ENCODE assay signal across 37 cellular contexts in the genomic region with DNA sequence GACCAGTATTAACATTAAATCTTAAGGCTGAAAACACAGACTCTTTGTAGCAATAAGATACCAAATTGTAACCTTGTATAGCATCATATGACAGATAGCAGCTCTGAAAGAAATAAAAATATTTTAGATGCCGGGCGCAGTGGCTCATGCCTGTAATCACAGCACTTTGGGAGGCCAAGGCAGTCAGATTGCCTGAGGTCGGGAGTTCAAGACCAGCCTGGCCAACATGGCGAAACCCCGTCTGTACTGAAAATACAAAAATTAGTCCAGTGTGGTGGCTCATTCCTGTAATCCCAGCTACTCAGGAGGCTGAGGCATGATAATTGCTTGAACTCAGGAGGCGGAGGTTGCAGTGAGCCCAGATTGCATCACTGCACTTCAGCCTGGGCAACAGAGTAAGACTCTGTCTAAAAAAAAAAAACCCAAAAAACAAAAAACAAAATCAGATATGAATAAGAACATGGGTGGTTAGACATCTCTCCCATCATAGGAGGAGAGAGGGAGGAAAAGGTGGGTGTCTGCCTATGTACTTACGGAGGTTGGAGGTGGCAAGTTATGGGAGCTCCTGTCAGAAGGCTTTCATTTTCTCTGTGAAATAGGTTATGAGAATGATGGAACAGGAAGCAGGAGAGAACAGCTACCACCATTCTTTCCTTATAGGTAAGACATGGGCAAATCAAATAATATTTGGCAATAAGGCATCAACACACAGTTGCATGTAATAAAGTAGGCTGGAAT. TPM values are rescaled to one million over a fixed set of nuclear protein-coding genes. Genes with fewer than 3 reads are reported as not detected.
"Had no signal": no experiment of that assay in that cellular context is flagged by ENCODE, and none has a peak within 500 bp of the region (broad histone marks: within the 10 kb centered on the region; RNA-seq: fewer than 3 reads in every experiment).

No MANE protein-coding gene starts in this region.

- H3K36me3 Mint-ChIP-seq: activated CD8-positive, alpha-beta memory T cell treated with anti-CD3 and anti-CD28 coated beads, Interleukin-2, amount 10 ng/mL, durations not matched to agents 7 days and 5 days; activated naive CD8-positive, alpha-beta T cell treated with anti-CD3 and anti-CD28 coated beads for 36 hours had no signal

- DNase-seq: activated B cell treated with CpG ODN at 0.5 μM for 24 hours; activated CD4-positive, alpha-beta memory T cell treated with anti-CD3 and anti-CD28 coated beads, Interleukin-2, amount 10 ng/mL, durations not matched to agents 7 days and 5 days; activated CD4-positive, alpha-beta T cell treated with anti-CD3 and anti-CD28 coated beads for 4 hours; activated CD4-positive, alpha-beta T cell treated with anti-CD3 and anti-CD28 coated beads, Interleukin-2, amount 50 U/mL, for 1 hour; activated CD4-positive, CD25-positive, alpha-beta regulatory T cell treated with anti-CD3 and anti-CD28 coated beads, Interleukin-2, amount 50 U/mL, for 72 hours; activated CD8-positive, alpha-beta memory T cell treated with anti-CD3 and anti-CD28 coated beads for 24 hours; activated CD8-positive, alpha-beta memory T cell treated with anti-CD3 and anti-CD28 coated beads, Interleukin-2, amount 10 ng/mL, durations not matched to agents 7 days and 5 days; activated CD8-positive, alpha-beta memory T cell treated with anti-CD3 and anti-CD28 coated beads, Interleukin-2, amount 50 U/mL, for 48 hours; activated effector memory CD4-positive, alpha-beta T cell treated with Interleukin-2 at 50 U/mL for 16 hours; activated naive CD4-positive, alpha-beta T cell; activated naive CD4-positive, alpha-beta T cell treated with anti-CD3 and anti-CD28 coated beads, Interleukin-2, amount 50 U/mL, for 16 hours; activated naive CD8-positive, alpha-beta T cell treated with anti-CD3 and anti-CD28 coated beads for 36 hours; activated T-cell treated with anti-CD3 and anti-CD28 coated beads, Interleukin-2, amount 50 U/mL, for 48 hours; amygdala; NCI-H1105; NCI-H1417 treated with DMSO at 0.1 percent for 48 hours; NCI-H1694 treated with DMSO at 0.1 percent for 48 hours; NCI-H2029; NCI-H2171; NCI-H510A; NCI-H526; NCI-H748 treated with DMSO at 0.1 percent for 48 hours; NK-92 treated with Interleukin-12 subunit alpha and Interleukin-12 subunit beta, amount 100 ng/mL, for 24 hours; PC-3; Peyer's patch; RPMI8226; SHP77 treated with DMSO at 0.1 percent for 48 hours; SK-N-SH had no signal

- H3K4me3 Mint-ChIP-seq: activated B cell treated with CpG ODN at 0.5 μM for 24 hours; activated CD4-positive, alpha-beta memory T cell treated with anti-CD3 and anti-CD28 coated beads, Interleukin-2, amount 10 ng/mL, durations not matched to agents 7 days and 5 days; activated CD8-positive, alpha-beta memory T cell treated with anti-CD3 and anti-CD28 coated beads, Interleukin-2, amount 10 ng/mL, durations not matched to agents 7 days and 5 days; activated naive CD8-positive, alpha-beta T cell treated with anti-CD3 and anti-CD28 coated beads for 36 hours; central memory CD8-positive, alpha-beta T cell; T-helper 1 cell treated with Interleukin-12 subunit alpha and Interleukin-12 subunit beta and Interleukin-4 antibody, amounts not matched to agents 30 μg/mL and 1 μg/mL, for 36 hours; T-helper 2 cell treated with Interferon-gamma antibody and Interleukin-4, amounts not matched to agents 5 μg/mL and 100 μg/mL, for 36 hours had no signal

- H3K36me3 ChIP-seq: ascending aorta, cardiac muscle cell, Peyer's patch, SJSA1 had no signal

- H3K4me3 ChIP-seq: ascending aorta, cardiac muscle cell, Peyer's patch, SJSA1 had no signal

- H3K27ac Mint-ChIP-seq: activated B cell treated with CpG ODN at 0.5 μM for 24 hours; activated CD4-positive, alpha-beta memory T cell treated with anti-CD3 and anti-CD28 coated beads, Interleukin-2, amount 10 ng/mL, durations not matched to agents 7 days and 5 days; activated CD8-positive, alpha-beta memory T cell treated with anti-CD3 and anti-CD28 coated beads, Interleukin-2, amount 10 ng/mL, durations not matched to agents 7 days and 5 days; activated naive CD8-positive, alpha-beta T cell treated with anti-CD3 and anti-CD28 coated beads for 36 hours; T-helper 1 cell treated with Interleukin-12 subunit alpha and Interleukin-12 subunit beta and Interleukin-4 antibody, amounts not matched to agents 30 μg/mL and 1 μg/mL, for 36 hours; T-helper 2 cell treated with Interferon-gamma antibody and Interleukin-4, amounts not matched to agents 5 μg/mL and 100 μg/mL, for 36 hours had no signal

- H3K27ac ChIP-seq: ascending aorta, cardiac muscle cell, Peyer's patch, SJSA1 had no signal

- H3K9ac ChIP-seq: SK-N-SH had no signal

- H3K4me1 Mint-ChIP-seq: activated B cell treated with CpG ODN at 0.5 μM for 24 hours; activated CD4-positive, alpha-beta memory T cell treated with anti-CD3 and anti-CD28 coated beads, Interleukin-2, amount 10 ng/mL, durations not matched to agents 7 days and 5 days; activated CD8-positive, alpha-beta memory T cell treated with anti-CD3 and anti-CD28 coated beads, Interleukin-2, amount 10 ng/mL, durations not matched to agents 7 days and 5 days; activated naive CD8-positive, alpha-beta T cell treated with anti-CD3 and anti-CD28 coated beads for 36 hours; central memory CD8-positive, alpha-beta T cell had no signal

- H3K4me1 ChIP-seq: ascending aorta, Peyer's patch had no signal

- H3K4me2 ChIP-seq: SK-N-SH had no signal

- H3K9me3 Mint-ChIP-seq: activated B cell treated with CpG ODN at 0.5 μM for 24 hours; activated CD4-positive, alpha-beta memory T cell treated with anti-CD3 and anti-CD28 coated beads, Interleukin-2, amount 10 ng/mL, durations not matched to agents 7 days and 5 days; activated naive CD8-positive, alpha-beta T cell treated with anti-CD3 and anti-CD28 coated beads for 36 hours; central memory CD8-positive, alpha-beta T cell; T-helper 1 cell treated with Interleukin-12 subunit alpha and Interleukin-12 subunit beta and Interleukin-4 antibody, amounts not matched to agents 30 μg/mL and 1 μg/mL, for 36 hours; T-helper 2 cell treated with Interferon-gamma antibody and Interleukin-4, amounts not matched to agents 5 μg/mL and 100 μg/mL, for 36 hours had no signal

- H3K9me3 ChIP-seq: ascending aorta, Peyer's patch, SJSA1, SK-N-SH had no signal

- ATAC-seq: activated CD8-positive, alpha-beta memory T cell treated with anti-CD3 and anti-CD28 coated beads, Interleukin-2, amount 10 ng/mL, durations not matched to agents 7 days and 5 days; PC-3 had no signal

- FAIRE-seq: TTC549 had no signal

- H3K27me3 ChIP-seq: ascending aorta, Peyer's patch, SJSA1 had no signal

- H3K27me3 Mint-ChIP-seq: activated B cell treated with CpG ODN at 0.5 μM for 24 hours had no signal

RNA-seq across cellular contexts. Expression of gene GPRC5D, which starts 55.7 kb away (rescaled TPM):
- total RNA-seq: activated CD8-positive, alpha-beta memory T cell treated with anti-CD3 and anti-CD28 coated beads, Interleukin-2, amount 10 ng/mL, durations not matched to agents 7 days and 5 days; activated naive CD8-positive, alpha-beta T cell treated with anti-CD3 and anti-CD28 coated beads for 36 hours; ascending aorta; cardiac muscle cell; chondrocyte; MCF 10A; PC-3; SJSA1 had no signal
- polyA plus RNA-seq: SK-N-SH had no signal
